Comparison of ENCODE assay signal across 8 cellular contexts in genomic region chr4:3954540-3955360, GRCh38.
DNase-seq lines count a peak whose midpoint lies in the region; ATAC-seq and TF ChIP-seq lines count a peak whose summit lies in the region.
"Not testable (repeated sequence)": the region's sequence is repeated elsewhere in the genome, so short reads cannot be mapped to it uniquely, and the experiment has no call there.

No MANE protein-coding gene starts in this region.

- H3K36me3 ChIP-seq in endodermal cell (ENCODE audit: control insufficient read depth, insufficient read depth, low read length); lung (ENCODE audit: control insufficient read depth in 2 of 2, insufficient read depth in 2 of 2, low read length in 2 of 2): not testable (repeated sequence)

- peak overlapping the region; percentile 94 for H3K4me3 Mint-ChIP-seq in activated T-cell treated with anti-CD3 and anti-CD28 coated beads, Interleukin-2, amount 50 U/mL, for 4 hours
- peak overlapping the region; percentile 82 for H3K4me3 Mint-ChIP-seq in endodermal cell

- 2% methylated on average over 26 to 57 of the region's 57 CpGs for WGBS in endodermal cell (ENCODE audit: insufficient coverage in 1 of 2, insufficient read length in 1 of 2), 2 experiments
- 1 to 2% methylated on average over 47 to 57 of the region's 57 CpGs for WGBS in lung, 2 donors

- not testable (repeated sequence) for H3K9me3 ChIP-seq in endodermal cell (ENCODE audit: control insufficient read depth, low read length); lung (ENCODE audit: control insufficient read depth in 2 of 2, insufficient read depth in 1 of 2, low read length in 1 of 2)

- H3K4me1 ChIP-seq in endodermal cell (ENCODE audit: control insufficient read depth, insufficient read depth, low read length); lung (ENCODE audit: control insufficient read depth in 2 of 2, insufficient read depth in 2 of 2, low read length in 2 of 2): not testable (repeated sequence)

- H3K36me3 Mint-ChIP-seq in activated T-cell treated with anti-CD3 and anti-CD28 coated beads, Interleukin-2, amount 50 U/mL, for 4 hours (ENCODE audit: insufficient read depth); endodermal cell (ENCODE audit: low read depth): not testable (repeated sequence)

- H3K27me3 ChIP-seq in endodermal cell (ENCODE audit: control insufficient read depth, insufficient read depth, low read length, poor library complexity, severe bottlenecking); lung (ENCODE audit: control insufficient read depth, insufficient read depth): not testable (repeated sequence)

- CTCF ChIA-PET in AG04449 (lab: Yijun Ruan, JAX) = interaction anchor here (1.2 to 1.4 kb wide), 2 partner anchors 12 to 474 kb away, joined by 3 read pairs; no protein-coding TSS in a partner anchor
- CTCF ChIA-PET in RWPE1 (lab: Yijun Ruan, JAX) = not testable (repeated sequence)

- not testable (repeated sequence) for TF ChIP-seq CTCF in AG04449 (IDR thresholded peaks at IDR 0.05; ENCODE audit: insufficient read depth, low read length, missing control alignments); RWPE1 (conservative IDR thresholded peaks at IDR 0.05; ENCODE audit: low read depth); endodermal cell (conservative IDR thresholded peaks at IDR 0.05); lung (IDR thresholded peaks at IDR 0.05; ENCODE audit: control extremely low read depth, extremely low read depth)

- H3K9ac ChIP-seq in endodermal cell (ENCODE audit: extremely low read depth, low read length, poor library complexity, severe bottlenecking) = peak overlapping the region; percentile 70

- DNase-seq in AG04449 (ENCODE audit: low read depth, low spot score) (peak; percentile 95), GM19238 (ENCODE audit: insufficient read length, low spot score) (peak; percentile 35), LHCN-M2 (ENCODE audit: low read depth) (peak; percentile 96), RWPE1 (ENCODE audit: low spot score) (peak; percentile 69), endodermal cell (peak; percentile 89), lung (ENCODE audit: low spot score) (peak; percentile 45)
- peak; percentile 61 for DNase-seq in activated T-cell treated with anti-CD3 and anti-CD28 coated beads, Interleukin-2, amount 50 U/mL, for 4 hours
- peak; percentile 49 to 60 for DNase-seq in stimulated activated CD4-positive, alpha-beta T cell treated with anti-CD3 and anti-CD28 coated beads, Interleukin-1b, Interleukin-23, amount 100 ng/mL, for 4 hours (ENCODE audit: low read depth in 2 of 2)

- H3K4me1 Mint-ChIP-seq in activated T-cell treated with anti-CD3 and anti-CD28 coated beads, Interleukin-2, amount 50 U/mL, for 4 hours (ENCODE audit: low read depth) = peaks cover 15% of the 10 kb centered on the region
- peaks cover 13% of the 10 kb centered on the region for H3K4me1 Mint-ChIP-seq in endodermal cell

- H3K9me3 Mint-ChIP-seq in activated T-cell treated with anti-CD3 and anti-CD28 coated beads, Interleukin-2, amount 50 U/mL, for 4 hours; endodermal cell: not testable (repeated sequence)

- H3K27ac Mint-ChIP-seq in endodermal cell = peak overlapping the region; percentile 97

- ATAC-seq in activated T-cell treated with anti-CD3 and anti-CD28 coated beads, Interleukin-2, amount 50 U/mL, for 4 hours; lung (ENCODE audit: insufficient read depth, low FRiP score): not testable (repeated sequence)

- H3K27ac ChIP-seq in RWPE1 = peak overlapping the region; percentile 86
- H3K27ac ChIP-seq in endodermal cell (ENCODE audit: low read depth, low read length) = peak overlapping the region; percentile 32
- peak overlapping the region; percentile 91 to 97 for H3K27ac ChIP-seq in lung (ENCODE audit: low read depth in 1 of 2, low read length in 1 of 2)

- POLR2A ChIA-PET in AG04449 (lab: Yijun Ruan, JAX) = interaction anchor here (0.6 kb wide), 1 partner anchor 245 kb away, joined by 3 read pairs; no protein-coding TSS in a partner anchor
- POLR2A ChIA-PET in RWPE1 (lab: Yijun Ruan, JAX; ENCODE audit: low non-redundant PET) = not testable (repeated sequence)

- H3K4me3 ChIP-seq in AG04449 (ENCODE audit: low read depth, low read length) (peak overlapping the region; percentile 65), endodermal cell (ENCODE audit: low read length) (peak overlapping the region; percentile 86), lung (peak overlapping the region; percentile 65)

- not testable (repeated sequence) for H3K27me3 Mint-ChIP-seq in activated T-cell treated with anti-CD3 and anti-CD28 coated beads, Interleukin-2, amount 50 U/mL, for 4 hours (ENCODE audit: low read depth)
- peaks cover 10% of the 10 kb centered on the region for H3K27me3 Mint-ChIP-seq in endodermal cell (ENCODE audit: insufficient read depth)

Comparison
In these comparisons a context has a peak if more than half of its experiments do, and no peak if none do; other contexts are left out.
1. DNase-seq: peak in every context shown above with its lines; median percentile 96 in LHCN-M2; 95 in AG04449; 89 in endodermal cell; 69 in RWPE1; 61 in activated T-cell treated with anti-CD3 and anti-CD28 coated beads, Interleukin-2, amount 50 U/mL, for 4 hours; 54 in stimulated activated CD4-positive, alpha-beta T cell treated with anti-CD3 and anti-CD28 coated beads, Interleukin-1b, Interleukin-23, amount 100 ng/mL, for 4 hours; 45 in lung; 35 in GM19238.
2. H3K27ac ChIP-seq: peak in every context shown above with its lines; median percentile 94 in lung; 86 in RWPE1; 32 in endodermal cell.